In the genomic region with DNA sequence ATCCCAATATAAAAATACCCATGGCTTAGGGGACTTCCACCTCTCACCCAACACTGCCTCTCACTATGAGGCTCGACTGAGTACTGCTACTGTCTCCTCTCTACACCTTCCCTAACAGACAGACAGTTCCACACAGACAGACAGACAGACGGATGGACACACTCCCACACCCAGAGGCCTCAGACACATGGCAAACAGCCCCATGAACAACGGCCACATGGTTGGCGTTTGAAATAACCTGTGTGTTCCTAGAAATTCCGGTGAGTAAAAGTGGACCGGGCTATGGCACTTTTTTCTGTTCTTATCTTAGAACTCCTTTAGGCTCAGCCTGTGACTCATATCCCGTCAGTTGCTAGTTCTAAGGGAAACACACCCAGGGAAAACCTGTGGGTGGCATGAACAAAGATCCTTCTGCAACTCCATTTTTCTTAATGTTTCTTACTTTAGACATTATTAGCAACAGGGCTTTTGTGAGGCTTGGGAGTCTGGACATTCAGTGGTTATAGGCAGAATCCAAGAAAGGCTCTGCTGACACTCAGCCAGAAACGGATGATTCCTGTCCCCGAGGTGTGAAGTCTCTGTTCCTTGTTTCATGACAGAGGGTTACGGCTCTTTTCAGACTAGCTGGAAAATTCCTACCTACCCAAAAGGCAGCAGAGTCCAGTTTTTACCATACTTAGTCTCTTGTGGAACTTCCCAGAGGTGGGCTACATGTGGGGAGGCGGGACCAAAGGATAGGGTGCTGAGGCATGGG, we compare ENCODE assay signal across 9 cellular contexts.
DNase-seq lines count a peak whose midpoint lies in the region; ATAC-seq and TF ChIP-seq lines count a peak whose summit lies in the region.
"Had no signal": no experiment of that assay in that cellular context is flagged by ENCODE, and none has a peak within 500 bp of the region (broad histone marks: within the 10 kb centered on the region; RNA-seq: fewer than 3 reads in every experiment).

No MANE protein-coding gene starts in this region.

- H3K9me3 ChIP-seq in heart right ventricle (peaks cover 0 to 31% (median 17%) of the 10 kb centered on the region in 11 donors), tibial nerve (peaks cover 0 to 23% (median 2%) of the 10 kb centered on the region in 4 donors)

- H3K9me3 Mint-ChIP-seq in activated naive CD4-positive, alpha-beta T cell treated with anti-CD3 and anti-CD28 coated beads, Interleukin-2, amount 50 U/mL, for 24 hours = peaks cover 18% of the 10 kb centered on the region

- H3K27me3 ChIP-seq in heart right ventricle (no peaks in the 10 kb centered on the region), tibial nerve (no peaks in the 10 kb centered on the region)

- TF ChIP-seq POLR2A in tibial nerve (IDR thresholded peaks at IDR 0.05) = no peak

- 25 to 32% methylated on average over 11 of the region's 11 CpGs for WGBS in heart right ventricle, 2 donors
- WGBS in tibial nerve, 2 donors = 46 to 58% methylated on average over 11 of the region's 11 CpGs

- H3K27ac ChIP-seq in heart right ventricle (peak overlapping the region in 9 of 10 donors; percentile 17 to 81 (median 58)), temporal lobe (ENCODE audit: low read depth, low read length) (peak overlapping the region; percentile 30), tibial nerve (peak overlapping the region in 1 of 4 donors; percentile 52)

- peaks cover 6% of the 10 kb centered on the region for H3K36me3 Mint-ChIP-seq in activated naive CD4-positive, alpha-beta T cell treated with anti-CD3 and anti-CD28 coated beads, Interleukin-2, amount 50 U/mL, for 24 hours

- no peak for TF ChIP-seq CTCF in heart right ventricle (IDR thresholded peaks at IDR 0.05)
- no peak for TF ChIP-seq CTCF in tibial nerve (IDR thresholded peaks at IDR 0.05)

- peak; percentile 56 for DNase-seq in activated CD8-positive, alpha-beta memory T cell treated with anti-CD3 and anti-CD28 coated beads for 24 hours
- no peak for DNase-seq in activated CD8-positive, alpha-beta memory T cell treated with anti-CD3 and anti-CD28 coated beads, Interleukin-2, amount 50 U/mL, for 4 hours
- peak in 1 of 2 donors; percentile 42 for DNase-seq in heart right ventricle
- no peak for DNase-seq in tibial nerve (ENCODE audit: low spot score in 2 of 2)
- no peak for DNase-seq in stimulated activated CD4-positive, alpha-beta T cell treated with anti-CD3 and anti-CD28 coated beads, Interleukin-1b, Interleukin-23, amount 100 ng/mL, for 48 hours
- DNase-seq: DMS153 had no signal

- intact Hi-C loops in heart right ventricle (cut with DNase I) = no loop called here

- H3K27ac Mint-ChIP-seq in activated naive CD4-positive, alpha-beta T cell treated with anti-CD3 and anti-CD28 coated beads, Interleukin-2, amount 50 U/mL, for 24 hours = peak overlapping the region; percentile 82

- H3K4me3 Mint-ChIP-seq in activated naive CD4-positive, alpha-beta T cell treated with anti-CD3 and anti-CD28 coated beads, Interleukin-2, amount 50 U/mL, for 24 hours = peak overlapping the region; percentile 23

- H3K4me1 ChIP-seq in heart right ventricle (peaks cover 0 to 27% (median 18%) of the 10 kb centered on the region in 9 donors), tibial nerve (peaks cover 0 to 8% (median 0%) of the 10 kb centered on the region in 4 donors)

- no peaks in the 10 kb centered on the region for H3K36me3 ChIP-seq in heart right ventricle
- no peaks in the 10 kb centered on the region for H3K36me3 ChIP-seq in tibial nerve

- ATAC-seq in heart right ventricle (peak; percentile 23 to 94 (median 92)), GM19397 (IDR thresholded peaks at IDR 0.05; ENCODE audit: unreplicated experiment) (no peak)

- H3K4me1 Mint-ChIP-seq in activated naive CD4-positive, alpha-beta T cell treated with anti-CD3 and anti-CD28 coated beads, Interleukin-2, amount 50 U/mL, for 24 hours = peaks cover 74% of the 10 kb centered on the region

- H3K4me3 ChIP-seq in heart right ventricle (no peak overlapping the region), tibial nerve (no peak overlapping the region)

- no peak for TF ChIP-seq EP300 in tibial nerve (IDR thresholded peaks at IDR 0.05)

- no peaks in the 10 kb centered on the region for H3K27me3 Mint-ChIP-seq in activated naive CD4-positive, alpha-beta T cell treated with anti-CD3 and anti-CD28 coated beads, Interleukin-2, amount 50 U/mL, for 24 hours
